8 cellular contexts compared by ENCODE assay signal in the genomic region with DNA sequence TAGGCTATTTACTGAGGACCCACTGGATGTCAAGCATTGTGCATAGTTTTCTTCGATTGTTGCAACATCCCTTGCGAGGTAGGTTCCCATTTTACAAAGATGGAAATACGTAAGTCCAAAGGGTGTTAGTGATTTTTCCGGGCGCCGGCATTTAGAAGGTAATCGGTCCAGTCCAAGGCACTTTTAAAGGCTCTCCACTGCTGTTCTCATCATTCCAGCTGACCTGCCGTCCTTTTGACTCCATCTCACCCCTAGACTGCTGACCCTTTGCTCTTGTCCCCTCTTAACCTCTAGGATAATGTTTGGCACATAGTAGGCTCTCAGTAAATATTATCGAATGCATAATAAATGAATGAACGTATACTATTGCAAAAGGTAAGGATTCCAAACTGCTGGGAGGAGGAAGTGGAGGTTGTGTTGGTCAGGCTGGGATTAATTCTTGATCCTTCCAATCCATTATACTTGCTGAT. TPM values are rescaled to one million over a fixed set of nuclear protein-coding genes. Genes with fewer than 3 reads are reported as not detected.
A peak's percentile ranks its signal among the peaks of the same experiment; 100 is the strongest.
DNase-seq lines count a peak whose midpoint lies in the region; ATAC-seq and TF ChIP-seq lines count a peak whose summit lies in the region.

No MANE protein-coding gene starts in this region.

- 6 to 22% methylated on average over 10 of the region's 10 CpGs for WGBS in sigmoid colon, 2 donors

- DNase-seq in Peyer's patch (no peak), fibroblast of lung (ENCODE audit: low read depth in 2 of 2) (peak; percentile 19 to 21), sigmoid colon (no peak), GM13976 (ENCODE audit: low spot score) (no peak)

- no peak for TF ChIP-seq EP300 in sigmoid colon (IDR thresholded peaks at IDR 0.05)

- peaks cover 9% of the 10 kb centered on the region for H3K79me2 ChIP-seq in fibroblast of lung (ENCODE audit: control insufficient read depth, insufficient read depth, low read length)

- H3K9ac ChIP-seq in fibroblast of lung (ENCODE audit: insufficient read depth, low read length) = peak overlapping the region; percentile 34

- no peak for TF ChIP-seq CTCF in GM12875 (IDR thresholded peaks at IDR 0.05; ENCODE audit: borderline replicate concordance, insufficient read depth, low read depth, low read length)
- no peak for TF ChIP-seq CTCF in Peyer's patch (IDR thresholded peaks at IDR 0.05)
- no peak for TF ChIP-seq CTCF in fibroblast of lung (conservative IDR thresholded peaks at IDR 0.05 in 1 of 2, IDR thresholded peaks at IDR 0.05 in 1 of 2; ENCODE audit: low read depth in 1 of 2, low read length in 2 of 2)
- no peak for TF ChIP-seq CTCF in sigmoid colon (IDR thresholded peaks at IDR 0.05)
- no peak for TF ChIP-seq CTCF in GM13976 (IDR thresholded peaks at IDR 0.05; ENCODE audit: borderline replicate concordance, control extremely low read depth, extremely low read depth, insufficient read depth, missing control alignments)

- peak overlapping the region; percentile 67 for H3K4me3 ChIP-seq in GM12875 (ENCODE audit: low read depth, low read length)
- H3K4me3 ChIP-seq in Peyer's patch = peak overlapping the region; percentile 66 to 91 (median 72)
- peak overlapping the region; percentile 54 to 90 (median 68) for H3K4me3 ChIP-seq in fibroblast of lung (replicated peaks in 1 of 4; ENCODE audit: control extremely low read depth in 1 of 4, insufficient read depth in 1 of 4, low read depth in 3 of 4, low read length in 4 of 4)
- H3K4me3 ChIP-seq in sigmoid colon = peak overlapping the region; percentile 67 to 84 (median 76)

- peaks cover 0 to 47% (median 0%) of the 10 kb centered on the region in 3 donors for H3K36me3 ChIP-seq in Peyer's patch
- peaks cover 7% of the 10 kb centered on the region for H3K36me3 ChIP-seq in fibroblast of lung (ENCODE audit: control insufficient read depth, insufficient read depth, low read length)
- peaks cover 0 to 56% (median 12%) of the 10 kb centered on the region in 4 donors for H3K36me3 ChIP-seq in sigmoid colon

- peak overlapping the region; percentile 98 for H3K4me2 ChIP-seq in fibroblast of lung (ENCODE audit: extremely low read depth, insufficient read depth, low read length)

- no peaks in the 10 kb centered on the region for H3K27me3 ChIP-seq in Peyer's patch
- H3K27me3 ChIP-seq in fibroblast of lung (ENCODE audit: control insufficient read depth, insufficient read depth, low read length) = no peaks in the 10 kb centered on the region
- no peaks in the 10 kb centered on the region for H3K27me3 ChIP-seq in sigmoid colon

- intact Hi-C loops in sigmoid colon (cut with DNase I) = loop anchor here (1.0 to 10.0 kb wide), 3 partner anchors 32 to 340 kb away; partner anchors contain the start of gene AP3S2

- in situ Hi-C loops in GM13976 (cut with MboI; ENCODE audit: low sequenced_read_pairs, unreplicated experiment) = no loop called here

- no peaks in the 10 kb centered on the region for H4K20me1 ChIP-seq in fibroblast of lung (ENCODE audit: control insufficient read depth, extremely low read depth, insufficient read depth, low read length)

- peaks cover 5 to 40% (median 20%) of the 10 kb centered on the region in 4 donors for H3K4me1 ChIP-seq in Peyer's patch
- H3K4me1 ChIP-seq in fibroblast of lung (ENCODE audit: control insufficient read depth, extremely low read depth, insufficient read depth, low read length) = peaks cover 4% of the 10 kb centered on the region
- peaks cover 0 to 49% (median 43%) of the 10 kb centered on the region in 4 donors for H3K4me1 ChIP-seq in sigmoid colon

- no peak for TF ChIP-seq POLR2A in Peyer's patch (IDR thresholded peaks at IDR 0.05)
- no peak for TF ChIP-seq POLR2A in sigmoid colon (IDR thresholded peaks at IDR 0.05)

- no peak for ATAC-seq in GM19351 (IDR thresholded peaks at IDR 0.05; ENCODE audit: unreplicated experiment)
- no peak for ATAC-seq in HG02973 (IDR thresholded peaks at IDR 0.05; ENCODE audit: unreplicated experiment)
- no peak for ATAC-seq in HG03196 (IDR thresholded peaks at IDR 0.05; ENCODE audit: unreplicated experiment)

- peak overlapping the region; percentile 68 for H2AFZ ChIP-seq in fibroblast of lung (ENCODE audit: low read length)

- H3K27ac ChIP-seq in Peyer's patch (peak overlapping the region; percentile 88 to 99 (median 94)), fibroblast of lung (ENCODE audit: insufficient read depth, low read length) (peak overlapping the region; percentile 30), sigmoid colon (peak overlapping the region; percentile 87 to 96 (median 92))

- H3K9me3 ChIP-seq in Peyer's patch (no peaks in the 10 kb centered on the region), fibroblast of lung (ENCODE audit: control insufficient read depth, insufficient read depth, low read depth, low read length) (no peaks in the 10 kb centered on the region), sigmoid colon (no peaks in the 10 kb centered on the region)

RNA-seq across cellular contexts. Expression of gene GDPGP1, which starts 0.5 kb away (rescaled TPM):
- total RNA-seq in Peyer's patch = 10 to 100 TPM in 3 of 4 donors, 1 to 10 TPM in 1; 8.3 to 24.0 (median 19.6) TPM
- 6.2 and 9.7 TPM in 2 replicates for total RNA-seq in fibroblast of lung
- 1.9 and 2.5 TPM in 2 replicates for polyA plus RNA-seq in fibroblast of lung
- 2.3 and 2.8 TPM in 2 replicates for polyA plus RNA-seq in fibroblast of lung (2012)
- 9.3 and 11.3 TPM in 2 replicates for polyA minus RNA-seq in fibroblast of lung (ENCODE audit: low replicate concordance)
- 1 to 10 TPM; 3.0 to 7.5 (median 5.4) TPM for total RNA-seq in sigmoid colon
- 10 to 100 TPM in 1 of 3 donors, 1 to 10 TPM in 2; 7.9 to 12.7 (median 9.0) TPM for polyA plus RNA-seq in sigmoid colon

RNA-seq across cellular contexts. Expression of gene CIB1, which starts 0.8 kb away (rescaled TPM):
- total RNA-seq in Peyer's patch (100 to 1,000 TPM in 3 of 4 donors, 10 to 100 TPM in 1; 71.0 to 166 (median 130) TPM), fibroblast of lung (17.7 and 27.7 TPM in 2 replicates), sigmoid colon (10 to 100 TPM; 18.6 to 35.7 (median 35.5) TPM)
- polyA plus RNA-seq in fibroblast of lung (42.7 and 62.2 TPM in 2 replicates), sigmoid colon (100 to 1,000 TPM; 283 to 436 (median 359) TPM)
- polyA plus RNA-seq in fibroblast of lung (2012) = 58.8 and 95.0 TPM in 2 replicates
- 52.8 and 118 TPM in 2 replicates for polyA minus RNA-seq in fibroblast of lung (ENCODE audit: low replicate concordance)

RNA-seq across cellular contexts. Expression of gene TTLL13, which starts 14.8 kb away (rescaled TPM):
- not detected for total RNA-seq in Peyer's patch
- under 0.01 TPM in 1 of 2 replicates, not detected in the other for total RNA-seq in fibroblast of lung
- 0.03 and 0.08 TPM in 2 replicates for polyA plus RNA-seq in fibroblast of lung
- not detected in 2 replicates for polyA plus RNA-seq in fibroblast of lung (2012)
- not detected in 2 replicates for polyA minus RNA-seq in fibroblast of lung (ENCODE audit: low replicate concordance)
- total RNA-seq in sigmoid colon = not detected
- polyA plus RNA-seq in sigmoid colon = under 1 TPM in 1 of 3 donors, not detected in 2; 0.25 TPM

RNA-seq across cellular contexts. Expression of gene NGRN, which starts 30.9 kb away (rescaled TPM):
- total RNA-seq in Peyer's patch = 10 to 100 TPM; 33.5 to 48.7 (median 39.2) TPM
- 96.1 and 96.8 TPM in 2 replicates for total RNA-seq in fibroblast of lung
- polyA plus RNA-seq in fibroblast of lung = 55.3 and 58.7 TPM in 2 replicates
- polyA plus RNA-seq in fibroblast of lung (2012) = 50.7 and 54.0 TPM in 2 replicates
- 23.5 and 24.6 TPM in 2 replicates for polyA minus RNA-seq in fibroblast of lung (ENCODE audit: low replicate concordance)
- 100 to 1,000 TPM in 3 of 4 donors, 10 to 100 TPM in 1; 81.2 to 139 (median 111) TPM for total RNA-seq in sigmoid colon
- polyA plus RNA-seq in sigmoid colon = 10 to 100 TPM; 43.2 to 66.7 (median 51.8) TPM

RNA-seq across cellular contexts. Expression of gene SEMA4B, which starts 33.4 kb away (rescaled TPM):
- total RNA-seq in Peyer's patch (100 to 1,000 TPM in 2 of 4 donors, 10 to 100 TPM in 2; 63.2 to 147 (median 91.3) TPM), fibroblast of lung (14.1 and 30.4 TPM in 2 replicates), sigmoid colon (10 to 100 TPM; 42.0 to 72.4 (median 58.6) TPM)
- polyA plus RNA-seq in fibroblast of lung (9.5 and 12.8 TPM in 2 replicates), sigmoid colon (10 to 100 TPM; 10.6 to 94.5 (median 11.4) TPM)
- polyA plus RNA-seq in fibroblast of lung (2012) = 13.4 and 13.5 TPM in 2 replicates
- polyA minus RNA-seq in fibroblast of lung (ENCODE audit: low replicate concordance) = 28.5 and 73.0 TPM in 2 replicates

Comparison
In these comparisons a context has a peak if more than half of its experiments do, and no peak if none do; other contexts are left out.
1. DNase-seq: peak in fibroblast of lung (2 of 2); none in Peyer's patch (0 of 3), sigmoid colon (single experiment) and GM13976 (single experiment).
2. H3K27ac ChIP-seq: peak in every context shown above with its lines; median percentile 94 in Peyer's patch; 92 in sigmoid colon; 30 in fibroblast of lung.
3. Peak in every context shown above with its lines, with median percentiles within 50 percentile points of each other: H3K4me3 ChIP-seq.